In genomic region chr6:23736577-23736976, GRCh38 we compare ENCODE assay signal across 9 cellular contexts.
"Had no signal": no experiment of that assay in that cellular context is flagged by ENCODE, and none has a peak within 500 bp of the region (broad histone marks: within the 10 kb centered on the region; RNA-seq: fewer than 3 reads in every experiment).

No MANE protein-coding gene starts in this region.

- H3K9me3 Mint-ChIP-seq: GM23338, H9 had no signal

- H3K4me3 Mint-ChIP-seq: GM23338, H9, HFFc6 had no signal

- H3K27ac ChIP-seq: GM23248 had no signal

- H3K4me3 ChIP-seq: GM23248, GM23338, HAP-1 had no signal

- H3K4me1 ChIP-seq: HAP-1 had no signal

- ATAC-seq: GM23338, HCT116 had no signal

- H3K27ac Mint-ChIP-seq: GM23338, H9, HFFc6 had no signal

- H3K36me3 ChIP-seq: HAP-1 had no signal

- H3K4me1 Mint-ChIP-seq: GM23338, H9 had no signal

- DNase-seq: GM23248, GOT3, H7, H9, HCEC 1CT, HFFc6 had no signal

- H3K9me3 ChIP-seq: HAP-1 had no signal
